In the genomic region with DNA sequence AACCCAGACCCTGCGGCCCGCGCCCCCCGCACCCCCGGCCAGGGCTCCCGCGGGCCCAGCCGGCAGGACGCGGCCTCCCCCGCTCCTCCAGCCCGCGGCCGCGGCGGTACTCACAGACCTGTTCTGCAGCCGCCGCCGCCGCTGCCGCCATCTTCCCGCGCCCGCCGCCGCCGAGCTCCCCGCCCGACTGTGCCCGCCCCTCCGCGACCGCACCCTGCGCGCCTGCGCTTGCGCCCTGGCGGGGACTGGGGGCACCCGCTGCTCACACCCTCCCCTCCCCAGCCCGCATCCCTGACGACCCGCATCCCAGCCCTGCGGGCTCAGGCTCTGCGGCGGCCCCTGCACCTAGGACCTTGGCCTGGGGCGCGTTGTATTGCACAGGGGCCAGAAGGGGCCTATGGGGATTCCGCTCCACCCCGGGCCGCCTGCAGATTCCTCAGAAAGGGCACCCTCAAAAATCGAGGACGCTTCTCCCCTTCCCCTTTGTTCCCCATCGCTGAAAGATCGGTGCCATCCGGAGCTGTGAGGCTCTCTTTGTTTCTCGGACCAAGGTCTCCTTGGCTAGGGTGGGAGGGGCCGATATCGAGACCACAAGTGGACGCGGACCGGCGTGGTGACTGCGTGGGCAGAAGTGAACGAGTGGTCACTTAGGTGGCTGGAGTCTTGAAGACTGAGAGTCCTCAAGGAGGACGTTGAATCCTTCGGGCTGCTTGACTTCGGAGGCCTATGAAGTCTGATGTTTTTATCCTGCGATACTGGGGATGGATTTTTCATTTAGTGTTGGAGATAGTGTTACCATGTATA, we compare ENCODE assay signal across 8 cellular contexts. TPM values are rescaled to one million over a fixed set of nuclear protein-coding genes. Genes with fewer than 3 reads are reported as not detected.
DNase-seq lines count a peak whose midpoint lies in the region; ATAC-seq, FAIRE-seq and TF ChIP-seq lines count a peak whose summit lies in the region.

A gene with protein sequence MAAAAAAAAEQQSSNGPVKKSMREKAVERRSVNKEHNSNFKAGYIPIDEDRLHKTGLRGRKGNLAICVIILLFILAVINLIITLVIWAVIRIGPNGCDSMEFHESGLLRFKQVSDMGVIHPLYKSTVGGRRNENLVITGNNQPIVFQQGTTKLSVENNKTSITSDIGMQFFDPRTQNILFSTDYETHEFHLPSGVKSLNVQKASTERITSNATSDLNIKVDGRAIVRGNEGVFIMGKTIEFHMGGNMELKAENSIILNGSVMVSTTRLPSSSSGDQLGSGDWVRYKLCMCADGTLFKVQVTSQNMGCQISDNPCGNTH (minus strand): TSS at position 191 of the 804 bp plus-strand sequence. CDS start 40 bp downstream, at position 151.

- TF ChIP-seq POLR2A in A549 (IDR thresholded peaks at IDR 0.05; ENCODE audit: low read length) = peak; percentile 66

- peaks cover 6% of the 10 kb centered on the region for H3K36me3 Mint-ChIP-seq in activated CD8-positive, alpha-beta memory T cell treated with anti-CD3 and anti-CD28 coated beads, Interleukin-2, amount 10 ng/mL, durations not matched to agents 7 days and 5 days

- peaks cover 35% of the 10 kb centered on the region for H3K27me3 Mint-ChIP-seq in activated CD8-positive, alpha-beta memory T cell treated with anti-CD3 and anti-CD28 coated beads, Interleukin-2, amount 10 ng/mL, durations not matched to agents 7 days and 5 days

- peak within 1 kb of the TSS; percentile 97 for H3K4me2 ChIP-seq in A549

- peak within 1 kb of the TSS; percentile 81 for H3K4me3 Mint-ChIP-seq in activated CD8-positive, alpha-beta memory T cell treated with anti-CD3 and anti-CD28 coated beads, Interleukin-2, amount 10 ng/mL, durations not matched to agents 7 days and 5 days

- peaks cover 27% of the 10 kb centered on the region for H3K4me1 Mint-ChIP-seq in activated CD8-positive, alpha-beta memory T cell treated with anti-CD3 and anti-CD28 coated beads, Interleukin-2, amount 10 ng/mL, durations not matched to agents 7 days and 5 days

- in situ Hi-C loops in endometrial microvascular endothelial cells (cut with HindIII; ENCODE audit: inconsistent ontology term, low pct_unique_long_range_greater_than_20kb, low sequenced_read_pairs) = no loop called here

- peak within 1 kb of the TSS; percentile 94 for H3K4me3 ChIP-seq in A549

- H3K4me1 ChIP-seq in A549 = peaks cover 5% of the 10 kb centered on the region; the same call in 1 of the 3 replicates

- no peak for TF ChIP-seq CTCF in A549 (IDR thresholded peaks at IDR 0.05)

- POLR2A ChIA-PET in A549 (lab: Yijun Ruan, JAX) = interaction anchor here (0.8 to 1.0 kb wide), 3 partner anchors 13 to 196 kb away, joined by 3 to 6 read pairs (median 3); a partner anchor contains a TSS

- peak within 1 kb of the TSS; percentile 74 for H3K27ac Mint-ChIP-seq in activated CD8-positive, alpha-beta memory T cell treated with anti-CD3 and anti-CD28 coated beads, Interleukin-2, amount 10 ng/mL, durations not matched to agents 7 days and 5 days

- CTCF ChIA-PET in A549 (lab: Yijun Ruan, JAX) = interaction anchor here (1.5 kb wide), 1 partner anchor 207 kb away, joined by 4 read pairs; no protein-coding TSS in a partner anchor
- CTCF ChIA-PET in activated CD8-positive, alpha-beta memory T cell treated with anti-CD3 and anti-CD28 coated beads, Interleukin-2, amount 10 ng/mL, durations not matched to agents 7 days and 5 days (lab: Charles Lee) = interaction anchor here (1.3 to 1.8 kb wide), 3 partner anchors 10 to 206 kb away, joined by 3 to 7 read pairs (median 3); a partner anchor contains a TSS

- H3K9me3 ChIP-seq in A549 = no peaks in the 10 kb centered on the region

- TF ChIP-seq EP300 in A549 (IDR thresholded peaks at IDR 0.05) = no peak

- TF ChIP-seq RAD21 in A549 (conservative IDR thresholded peaks at IDR 0.05 in 1 of 2, IDR thresholded peaks at IDR 0.05 in 1 of 2) = no peak

- ATAC-seq in A549 (peak; percentile 96 to 97), GM18867 (IDR thresholded peaks at IDR 0.05; ENCODE audit: unreplicated experiment) (peak; percentile 95), HG03064 (IDR thresholded peaks at IDR 0.05; ENCODE audit: low read depth, unreplicated experiment) (peak; percentile 94)
- ATAC-seq in activated CD8-positive, alpha-beta memory T cell treated with anti-CD3 and anti-CD28 coated beads, Interleukin-2, amount 10 ng/mL, durations not matched to agents 7 days and 5 days = peak; percentile 95

- peak; percentile 32 to 37 for DNase-seq in A549 (ENCODE audit: low read depth in 1 of 2, low spot score in 1 of 2)
- peak; percentile 46 for DNase-seq in NCI-H510A treated with DMSO at 0.1 percent for 48 hours (lab: John Stamatoyannopoulos, UW)
- DNase-seq in activated CD8-positive, alpha-beta memory T cell treated with anti-CD3 and anti-CD28 coated beads, Interleukin-2, amount 10 ng/mL, durations not matched to agents 7 days and 5 days = peak; percentile 77
- DNase-seq in midbrain (lab: John Stamatoyannopoulos, UW) = peak; percentile 73
- peak; percentile 38 to 46 for DNase-seq in stimulated activated CD8-positive, alpha-beta memory T cell treated with anti-CD3 and anti-CD28 coated beads, Interleukin-15, amount 100 ng/mL, for 4 hours (ENCODE audit: low read depth in 2 of 2)

- H3K27ac ChIP-seq in A549 = peak within 1 kb of the TSS; percentile 94 to 99

- 22% methylated on average over 18 of the region's 68 CpGs for WGBS in A549 (ENCODE audit: missing lambda C conversion rate)

- no peak for FAIRE-seq in A549 (lab: Jason Lieb, UNC)

- H3K9me3 Mint-ChIP-seq in activated CD8-positive, alpha-beta memory T cell treated with anti-CD3 and anti-CD28 coated beads, Interleukin-2, amount 10 ng/mL, durations not matched to agents 7 days and 5 days (ENCODE audit: low read depth) = no peaks in the 10 kb centered on the region

TF ChIP-seq in A549, 52 proteins besides CTCF, POLR2A, EP300 and RAD21:
- no peak for TF ChIP-seq ESRRA (IDR thresholded peaks at IDR 0.05; ENCODE audit: borderline replicate concordance, low read length)
- peak; percentile 62 for TF ChIP-seq PHF8 (IDR thresholded peaks at IDR 0.05; ENCODE audit: borderline replicate concordance, low read depth)
- TF ChIP-seq, protein P1, sequence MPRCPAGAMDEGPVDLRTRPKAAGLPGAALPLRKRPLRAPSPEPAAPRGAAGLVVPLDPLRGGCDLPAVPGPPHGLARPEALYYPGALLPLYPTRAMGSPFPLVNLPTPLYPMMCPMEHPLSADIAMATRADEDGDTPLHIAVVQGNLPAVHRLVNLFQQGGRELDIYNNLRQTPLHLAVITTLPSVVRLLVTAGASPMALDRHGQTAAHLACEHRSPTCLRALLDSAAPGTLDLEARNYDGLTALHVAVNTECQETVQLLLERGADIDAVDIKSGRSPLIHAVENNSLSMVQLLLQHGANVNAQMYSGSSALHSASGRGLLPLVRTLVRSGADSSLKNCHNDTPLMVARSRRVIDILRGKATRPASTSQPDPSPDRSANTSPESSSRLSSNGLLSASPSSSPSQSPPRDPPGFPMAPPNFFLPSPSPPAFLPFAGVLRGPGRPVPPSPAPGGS (IDR thresholded peaks at IDR 0.05) = peak; percentile 74; the same call in 1 of the 3 replicates
- TF ChIP-seq JUN (IDR thresholded peaks at IDR 0.05) = peak in 1 of 2 experiments; percentile 56; a peak in 1 of 5 replicates

RNA-seq across cellular contexts. Expression of the gene that starts here (rescaled TPM):
- polyA plus RNA-seq in A549 (2011; rRNA removed) = 21.5 and 25.1 TPM in 2 replicates
- 6.4 and 7.0 TPM in 2 replicates for polyA plus RNA-seq in A549 (2012; cell fraction: cytosol; rRNA removed)
- 2.3 and 4.3 TPM in 2 replicates for polyA plus RNA-seq in A549 (2012; cell fraction: nucleus; rRNA removed)
- 19.9 to 22.6 TPM (median 20.9 TPM) in 3 replicates for polyA plus RNA-seq in A549 (2017; fragmentation: RNase III; extraction: RNeasy Plus Mini Kit Qiagen cat#74134 plus additional on column Dnase treatment)
- polyA minus RNA-seq in A549 (2011; rRNA and poly(A)+ RNA removed) = 4.4 and 4.9 TPM in 2 replicates
- 10 to 100 TPM; 12.1 to 12.6 TPM for total RNA-seq in activated CD8-positive, alpha-beta memory T cell treated with anti-CD3 and anti-CD28 coated beads, Interleukin-2, amount 10 ng/mL, durations not matched to agents 7 days and 5 days
- total RNA-seq in endometrial microvascular endothelial cells (ENCODE audit: inconsistent ontology term) = 29.4 TPM

Comparison
In these comparisons a context has a peak if more than half of its experiments do, and no peak if none do; other contexts are left out.
1. Peak in every context shown above with its lines: DNase-seq, ATAC-seq, H3K4me3 ChIP-seq and H3K27ac ChIP-seq.